In the genomic region with DNA sequence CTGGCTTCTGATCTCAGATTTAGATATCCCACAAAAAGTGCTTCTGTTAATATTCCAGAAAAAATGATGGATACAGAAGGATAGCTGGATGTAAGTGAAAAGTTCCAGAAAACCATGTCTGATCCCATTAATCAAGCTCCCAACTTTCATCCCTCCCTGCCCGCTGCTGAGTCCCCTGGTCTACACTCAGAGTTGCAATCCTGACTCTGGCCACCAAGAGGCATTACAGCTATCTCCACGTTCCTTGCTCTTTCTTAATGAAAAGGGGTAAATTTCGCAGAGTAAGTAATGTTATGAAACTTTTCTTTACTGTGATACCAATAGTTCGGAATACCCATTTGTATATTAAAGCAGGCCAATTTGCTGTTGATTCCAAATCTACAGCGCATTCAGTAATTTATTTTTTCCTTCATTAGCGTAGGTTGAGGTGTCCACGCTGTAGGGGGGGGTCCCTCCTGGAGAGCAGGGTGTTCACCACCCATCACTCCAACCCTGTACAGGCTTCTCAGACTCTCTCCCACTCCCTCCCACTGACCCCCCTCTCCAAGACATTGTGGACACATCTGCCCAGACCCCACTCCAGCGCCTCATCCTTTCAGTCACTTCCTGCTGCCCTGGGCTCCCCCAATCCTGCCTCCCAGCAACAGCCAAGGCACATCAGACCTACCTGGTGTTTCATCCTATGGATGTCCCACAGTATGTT, we compare ENCODE assay signal across 9 cellular contexts. TPM values are rescaled to one million over a fixed set of nuclear protein-coding genes. Genes with fewer than 3 reads are reported as not detected.
A peak's percentile ranks its signal among the peaks of the same experiment; 100 is the strongest.
DNase-seq lines count a peak whose midpoint lies in the region; ATAC-seq and TF ChIP-seq lines count a peak whose summit lies in the region.
"Had no signal": no experiment of that assay in that cellular context is flagged by ENCODE, and none has a peak within 500 bp of the region (broad histone marks: within the 10 kb centered on the region; RNA-seq: fewer than 3 reads in every experiment).

No MANE protein-coding gene starts in this region.

- H3K27ac ChIP-seq in HL-60 (replicated peaks), result no peak overlapping the region
- H3K27ac ChIP-seq in duodenal mucosa (ENCODE audit: low read depth, low read length), result no peak overlapping the region
- H3K27ac ChIP-seq in thymus (ENCODE audit: low read depth), result no peak overlapping the region
- H3K27ac ChIP-seq: 22Rv1 had no signal

- no peaks in the 10 kb centered on the region for H3K9me3 ChIP-seq in duodenal mucosa (ENCODE audit: control insufficient read depth in 1 of 2, low read length in 2 of 2)
- no peaks in the 10 kb centered on the region for H3K9me3 ChIP-seq in thymus (ENCODE audit: control insufficient read depth)

- H3K36me3 ChIP-seq in duodenal mucosa (ENCODE audit: control insufficient read depth in 1 of 2, insufficient read depth in 2 of 2, low read length in 2 of 2) (no peaks in the 10 kb centered on the region), thymus (ENCODE audit: control insufficient read depth, insufficient read depth) (no peaks in the 10 kb centered on the region)

- TF ChIP-seq CTCF in HL-60 (IDR thresholded peaks at IDR 0.05; ENCODE audit: insufficient read depth, low read length), result peak; percentile 4

- H3K4me1 ChIP-seq in duodenal mucosa (ENCODE audit: control insufficient read depth in 1 of 2, insufficient read depth in 2 of 2, low read length in 2 of 2) (no peaks in the 10 kb centered on the region), thymus (ENCODE audit: control insufficient read depth, insufficient read depth, low read length) (peaks cover 3% of the 10 kb centered on the region)

- ATAC-seq in GM21526 (IDR thresholded peaks at IDR 0.05; ENCODE audit: low FRiP score, unreplicated experiment), result peak; percentile 76

- 15% methylated on average over 8 of the region's 8 CpGs for WGBS in thymus

- peak overlapping the region; percentile 26; the same call in 1 of the 2 replicates for H3K4me3 ChIP-seq in HL-60 (replicated peaks; ENCODE audit: insufficient read depth, low read length)
- H3K4me3 ChIP-seq in duodenal mucosa (ENCODE audit: low read depth in 1 of 2, low read length in 2 of 2), result peak overlapping the region; percentile 57 to 58
- H3K4me3 ChIP-seq in thymus (ENCODE audit: low read length), result peak overlapping the region; percentile 39

- peak overlapping the region in 1 of 2 donors; percentile 38 for H3K9ac ChIP-seq in duodenal mucosa (ENCODE audit: low read depth in 1 of 2, low read length in 2 of 2)

- H3K27me3 ChIP-seq in HL-60 (ENCODE audit: insufficient read depth, poor library complexity, severe bottlenecking) (peaks cover 3% of the 10 kb centered on the region), duodenal mucosa (ENCODE audit: control insufficient read depth in 1 of 2, insufficient read depth in 2 of 2, low read length in 2 of 2) (no peaks in the 10 kb centered on the region), thymus (ENCODE audit: control insufficient read depth, insufficient read depth) (no peaks in the 10 kb centered on the region)

- DNase-seq in NCI-H1092 treated with DMSO at 0.1 percent for 48 hours (lab: John Stamatoyannopoulos, UW) (peak; percentile 30), NCI-H1092 (lab: John Stamatoyannopoulos, UW) (no peak), HL-60 (ENCODE audit: low read depth in 1 of 2, low spot score in 1 of 2) (peak in 1 of 2 experiments; percentile 23), UCSD-AML1 (lab: John Stamatoyannopoulos, UW; ENCODE audit: unreplicated experiment) (peak; percentile 22), medulla oblongata (ENCODE audit: extremely low spot score) (peak; percentile 53)

RNA-seq across cellular contexts. Expression of a gene that starts 55.1 kb away (rescaled TPM):
- polyA plus RNA-seq in thymus, result 0.48 TPM
